9 cellular contexts compared by ENCODE assay signal in the genomic region with DNA sequence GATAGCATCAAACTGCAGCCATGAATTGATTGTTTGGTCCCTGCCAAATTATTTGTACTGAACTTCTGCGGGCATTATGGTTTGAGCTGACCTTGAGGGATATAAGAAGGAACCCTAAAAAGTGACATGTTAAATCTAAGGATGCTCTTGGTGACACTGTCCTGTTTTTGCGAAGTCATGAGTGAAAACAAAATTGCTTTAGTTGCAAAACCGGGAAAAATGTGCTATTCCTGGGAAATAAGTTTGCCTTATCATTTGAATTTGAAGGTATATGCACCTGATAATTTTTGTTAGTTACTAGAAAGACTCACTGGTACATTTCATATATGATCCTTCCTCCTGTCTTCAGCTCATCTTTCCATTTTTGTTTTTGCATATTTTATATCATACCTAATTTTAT. TPM values are rescaled to one million over a fixed set of nuclear protein-coding genes. Genes with fewer than 3 reads are reported as not detected.
"Had no signal": no experiment of that assay in that cellular context is flagged by ENCODE, and none has a peak within 500 bp of the region (broad histone marks: within the 10 kb centered on the region; RNA-seq: fewer than 3 reads in every experiment).

No MANE protein-coding gene starts in this region.

- FAIRE-seq: H1, H54, K562 had no signal

- H3K4me3 Mint-ChIP-seq: GM23338, H9 had no signal

- ATAC-seq: GM23338, K562 had no signal

- H3K4me3 ChIP-seq: GM23338, K562 had no signal

- H3K27ac ChIP-seq: HL-60 had no signal

- H3K27ac Mint-ChIP-seq: GM23338, H9 had no signal

- DNase-seq: H9, HCEC 1CT, IMR-90, KG1 had no signal

- H3K9me3 Mint-ChIP-seq: GM23338, H9 had no signal

RNA-seq across cellular contexts. Expression of a gene that starts 7.8 kb away (rescaled TPM):
- polyA plus RNA-seq: K562 had no signal
